1 cellular context compared by ENCODE assay signal in the genomic region with DNA sequence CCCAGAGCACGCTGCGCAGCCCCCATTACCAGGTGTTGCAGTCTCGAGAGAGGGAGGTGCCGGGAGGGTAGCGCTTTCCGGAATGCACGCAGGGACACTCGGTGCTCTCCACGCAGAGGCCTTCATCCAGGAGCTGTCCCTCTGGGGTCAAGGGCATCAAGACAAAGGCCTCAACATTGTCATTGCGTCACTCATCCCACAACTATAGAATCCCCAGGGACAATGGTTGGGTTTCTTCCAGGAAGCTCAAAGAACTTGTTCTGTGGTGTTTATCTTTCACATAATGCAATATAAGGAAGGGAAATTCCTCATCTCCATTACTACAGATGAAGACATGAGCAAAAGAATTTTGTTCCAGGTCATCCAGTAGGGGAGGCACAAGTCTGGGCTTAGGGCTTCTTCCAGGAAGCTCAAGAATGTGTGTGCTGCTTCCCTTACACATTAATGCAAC.
TF ChIP-seq lines count a peak whose summit lies in the region.

No MANE protein-coding gene starts in this region.

TF ChIP-seq in HepG2, 621 proteins besides CTCF, POLR2A, EP300 and RAD21 (continues in another document):
- TF ChIP-seq, protein P1, sequence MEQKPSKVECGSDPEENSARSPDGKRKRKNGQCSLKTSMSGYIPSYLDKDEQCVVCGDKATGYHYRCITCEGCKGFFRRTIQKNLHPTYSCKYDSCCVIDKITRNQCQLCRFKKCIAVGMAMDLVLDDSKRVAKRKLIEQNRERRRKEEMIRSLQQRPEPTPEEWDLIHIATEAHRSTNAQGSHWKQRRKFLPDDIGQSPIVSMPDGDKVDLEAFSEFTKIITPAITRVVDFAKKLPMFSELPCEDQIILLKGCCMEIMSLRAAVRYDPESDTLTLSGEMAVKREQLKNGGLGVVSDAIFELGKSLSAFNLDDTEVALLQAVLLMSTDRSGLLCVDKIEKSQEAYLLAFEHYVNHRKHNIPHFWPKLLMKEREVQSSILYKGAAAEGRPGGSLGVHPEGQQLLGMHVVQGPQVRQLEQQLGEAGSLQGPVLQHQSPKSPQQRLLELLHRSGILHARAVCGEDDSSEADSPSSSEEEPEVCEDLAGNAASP (CRISPR knock-in tag; IDR thresholded peaks at IDR 0.05; ENCODE audit: borderline replicate concordance), result peak; percentile 69; the same call in 1 of the 2 replicates
- TF ChIP-seq, protein P2, sequence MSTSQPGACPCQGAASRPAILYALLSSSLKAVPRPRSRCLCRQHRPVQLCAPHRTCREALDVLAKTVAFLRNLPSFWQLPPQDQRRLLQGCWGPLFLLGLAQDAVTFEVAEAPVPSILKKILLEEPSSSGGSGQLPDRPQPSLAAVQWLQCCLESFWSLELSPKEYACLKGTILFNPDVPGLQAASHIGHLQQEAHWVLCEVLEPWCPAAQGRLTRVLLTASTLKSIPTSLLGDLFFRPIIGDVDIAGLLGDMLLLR (CRISPR knock-in tag; IDR thresholded peaks at IDR 0.05), result no peak
- TF ChIP-seq ZNF644 (CRISPR knock-in tag; IDR thresholded peaks at IDR 0.05; ENCODE audit: low read depth) (peak; percentile 43; the same call in 1 of the 2 replicates), NR2F6 (IDR thresholded peaks at IDR 0.05) (peak; percentile 77), NR2F6 (CRISPR knock-in tag; IDR thresholded peaks at IDR 0.05) (peak; percentile 75), CHD4 (IDR thresholded peaks at IDR 0.05; ENCODE audit: borderline replicate concordance, low read length) (no peak), PHF8 (CRISPR knock-in tag; IDR thresholded peaks at IDR 0.05) (no peak), MED13 (CRISPR knock-in tag; IDR thresholded peaks at IDR 0.05) (no peak), FOXA3 (CRISPR knock-in tag; IDR thresholded peaks at IDR 0.05) (peak; percentile 60; the same call in 1 of the 2 replicates), NCOA2 (CRISPR knock-in tag; IDR thresholded peaks at IDR 0.05) (peak; percentile 67; the same call in 1 of the 2 replicates), RXRA (CRISPR knock-in tag; IDR thresholded peaks at IDR 0.05) (peak; percentile 78; the same call in 1 of the 2 replicates), ELF3 (CRISPR knock-in tag; IDR thresholded peaks at IDR 0.05) (0 out of 2 replicates have a peak, but pooled peaks have one; percentile 22), ZNF282 (IDR thresholded peaks at IDR 0.05; ENCODE audit: partially characterized antibody) (no peak), REL (CRISPR knock-in tag; conservative IDR thresholded peaks at IDR 0.05) (no peak), FOSL2 (CRISPR knock-in tag; IDR thresholded peaks at IDR 0.05) (peak; percentile 40; the same call in 1 of the 2 replicates), FOXP1 (IDR thresholded peaks at IDR 0.05) (no peak), FOXP1 (CRISPR knock-in tag; IDR thresholded peaks at IDR 0.05) (0 out of 2 replicates have a peak, but pooled peaks have one; percentile 24), SMARCE1 (IDR thresholded peaks at IDR 0.05; ENCODE audit: borderline replicate concordance) (no peak), ZNF337 (CRISPR knock-in tag; IDR thresholded peaks at IDR 0.05; ENCODE audit: borderline replicate concordance, low read depth) (no peak), ZNF556 (CRISPR knock-in tag; IDR thresholded peaks at IDR 0.05; ENCODE audit: borderline replicate concordance) (no peak), RARA (CRISPR knock-in tag; IDR thresholded peaks at IDR 0.05) (peak; percentile 89), HNF4A (CRISPR knock-in tag; IDR thresholded peaks at IDR 0.05) (peak; percentile 22; the same call in 1 of the 2 replicates), ZFY (CRISPR knock-in tag; IDR thresholded peaks at IDR 0.05) (no peak), TCF7 (IDR thresholded peaks at IDR 0.05; ENCODE audit: low read depth) (no peak), ATAD3A (CRISPR knock-in tag; IDR thresholded peaks at IDR 0.05) (no peak), ESRRA (CRISPR knock-in tag; IDR thresholded peaks at IDR 0.05; ENCODE audit: low read depth) (no peak), SOX5 (CRISPR knock-in tag; IDR thresholded peaks at IDR 0.05; ENCODE audit: borderline replicate concordance) (peak; percentile 97), PRMT3 (CRISPR knock-in tag; IDR thresholded peaks at IDR 0.05; ENCODE audit: borderline replicate concordance, low read depth) (no peak), EEA1 (CRISPR knock-in tag; IDR thresholded peaks at IDR 0.05; ENCODE audit: borderline replicate concordance) (no peak), ZNF264 (CRISPR knock-in tag; IDR thresholded peaks at IDR 0.05) (no peak), ZKSCAN5 (CRISPR knock-in tag; IDR thresholded peaks at IDR 0.05) (no peak), SOX13 (IDR thresholded peaks at IDR 0.05) (peak; percentile 94), SOX13 (CRISPR knock-in tag; conservative IDR thresholded peaks at IDR 0.05 in 1 of 2, IDR thresholded peaks at IDR 0.05 in 1 of 2) (peak in 1 of 2 experiments; percentile 99; a peak in 2 of 4 replicates), SMARCC2 (IDR thresholded peaks at IDR 0.05) (no peak), ZNF263 (CRISPR knock-in tag; IDR thresholded peaks at IDR 0.05) (no peak), TARDBP (CRISPR knock-in tag; IDR thresholded peaks at IDR 0.05) (0 out of 2 replicates have a peak, but pooled peaks have one; percentile 28), ZNF678 (CRISPR knock-in tag; IDR thresholded peaks at IDR 0.05) (no peak), NCOA1 (CRISPR knock-in tag; IDR thresholded peaks at IDR 0.05) (no peak), GATAD2A (CRISPR knock-in tag; IDR thresholded peaks at IDR 0.05) (peak; percentile 77; the same call in 1 of the 2 replicates), CEBPB (IDR thresholded peaks at IDR 0.05; ENCODE audit: borderline replicate concordance, low read depth, low read length) (peak; percentile 84), YY1 (IDR thresholded peaks at IDR 0.05; ENCODE audit: insufficient read depth, insufficient replicate concordance, low read depth, low read length) (no peak), SALL1 (CRISPR knock-in tag; IDR thresholded peaks at IDR 0.05) (peak; percentile 60)
- TF ChIP-seq, protein P3, sequence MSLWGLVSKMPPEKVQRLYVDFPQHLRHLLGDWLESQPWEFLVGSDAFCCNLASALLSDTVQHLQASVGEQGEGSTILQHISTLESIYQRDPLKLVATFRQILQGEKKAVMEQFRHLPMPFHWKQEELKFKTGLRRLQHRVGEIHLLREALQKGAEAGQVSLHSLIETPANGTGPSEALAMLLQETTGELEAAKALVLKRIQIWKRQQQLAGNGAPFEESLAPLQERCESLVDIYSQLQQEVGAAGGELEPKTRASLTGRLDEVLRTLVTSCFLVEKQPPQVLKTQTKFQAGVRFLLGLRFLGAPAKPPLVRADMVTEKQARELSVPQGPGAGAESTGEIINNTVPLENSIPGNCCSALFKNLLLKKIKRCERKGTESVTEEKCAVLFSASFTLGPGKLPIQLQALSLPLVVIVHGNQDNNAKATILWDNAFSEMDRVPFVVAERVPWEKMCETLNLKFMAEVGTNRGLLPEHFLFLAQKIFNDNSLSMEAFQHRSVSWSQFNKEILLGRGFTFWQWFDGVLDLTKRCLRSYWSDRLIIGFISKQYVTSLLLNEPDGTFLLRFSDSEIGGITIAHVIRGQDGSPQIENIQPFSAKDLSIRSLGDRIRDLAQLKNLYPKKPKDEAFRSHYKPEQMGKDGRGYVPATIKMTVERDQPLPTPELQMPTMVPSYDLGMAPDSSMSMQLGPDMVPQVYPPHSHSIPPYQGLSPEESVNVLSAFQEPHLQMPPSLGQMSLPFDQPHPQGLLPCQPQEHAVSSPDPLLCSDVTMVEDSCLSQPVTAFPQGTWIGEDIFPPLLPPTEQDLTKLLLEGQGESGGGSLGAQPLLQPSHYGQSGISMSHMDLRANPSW (CRISPR knock-in tag; IDR thresholded peaks at IDR 0.05; ENCODE audit: borderline replicate concordance), result no peak
- TF ChIP-seq, protein P4, sequence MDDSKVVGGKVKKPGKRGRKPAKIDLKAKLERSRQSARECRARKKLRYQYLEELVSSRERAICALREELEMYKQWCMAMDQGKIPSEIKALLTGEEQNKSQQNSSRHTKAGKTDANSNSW (CRISPR knock-in tag; IDR thresholded peaks at IDR 0.05; ENCODE audit: borderline replicate concordance), result no peak
- TF ChIP-seq, protein P5, sequence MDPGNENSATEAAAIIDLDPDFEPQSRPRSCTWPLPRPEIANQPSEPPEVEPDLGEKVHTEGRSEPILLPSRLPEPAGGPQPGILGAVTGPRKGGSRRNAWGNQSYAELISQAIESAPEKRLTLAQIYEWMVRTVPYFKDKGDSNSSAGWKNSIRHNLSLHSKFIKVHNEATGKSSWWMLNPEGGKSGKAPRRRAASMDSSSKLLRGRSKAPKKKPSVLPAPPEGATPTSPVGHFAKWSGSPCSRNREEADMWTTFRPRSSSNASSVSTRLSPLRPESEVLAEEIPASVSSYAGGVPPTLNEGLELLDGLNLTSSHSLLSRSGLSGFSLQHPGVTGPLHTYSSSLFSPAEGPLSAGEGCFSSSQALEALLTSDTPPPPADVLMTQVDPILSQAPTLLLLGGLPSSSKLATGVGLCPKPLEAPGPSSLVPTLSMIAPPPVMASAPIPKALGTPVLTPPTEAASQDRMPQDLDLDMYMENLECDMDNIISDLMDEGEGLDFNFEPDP (CRISPR knock-in tag; conservative IDR thresholded peaks at IDR 0.05), result no peak
- TF ChIP-seq, protein P6, sequence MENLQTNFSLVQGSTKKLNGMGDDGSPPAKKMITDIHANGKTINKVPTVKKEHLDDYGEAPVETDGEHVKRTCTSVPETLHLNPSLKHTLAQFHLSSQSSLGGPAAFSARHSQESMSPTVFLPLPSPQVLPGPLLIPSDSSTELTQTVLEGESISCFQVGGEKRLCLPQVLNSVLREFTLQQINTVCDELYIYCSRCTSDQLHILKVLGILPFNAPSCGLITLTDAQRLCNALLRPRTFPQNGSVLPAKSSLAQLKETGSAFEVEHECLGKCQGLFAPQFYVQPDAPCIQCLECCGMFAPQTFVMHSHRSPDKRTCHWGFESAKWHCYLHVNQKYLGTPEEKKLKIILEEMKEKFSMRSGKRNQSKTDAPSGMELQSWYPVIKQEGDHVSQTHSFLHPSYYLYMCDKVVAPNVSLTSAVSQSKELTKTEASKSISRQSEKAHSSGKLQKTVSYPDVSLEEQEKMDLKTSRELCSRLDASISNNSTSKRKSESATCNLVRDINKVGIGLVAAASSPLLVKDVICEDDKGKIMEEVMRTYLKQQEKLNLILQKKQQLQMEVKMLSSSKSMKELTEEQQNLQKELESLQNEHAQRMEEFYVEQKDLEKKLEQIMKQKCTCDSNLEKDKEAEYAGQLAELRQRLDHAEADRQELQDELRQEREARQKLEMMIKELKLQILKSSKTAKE (CRISPR knock-in tag; IDR thresholded peaks at IDR 0.05; ENCODE audit: borderline replicate concordance), result no peak
- TF ChIP-seq, protein P7, sequence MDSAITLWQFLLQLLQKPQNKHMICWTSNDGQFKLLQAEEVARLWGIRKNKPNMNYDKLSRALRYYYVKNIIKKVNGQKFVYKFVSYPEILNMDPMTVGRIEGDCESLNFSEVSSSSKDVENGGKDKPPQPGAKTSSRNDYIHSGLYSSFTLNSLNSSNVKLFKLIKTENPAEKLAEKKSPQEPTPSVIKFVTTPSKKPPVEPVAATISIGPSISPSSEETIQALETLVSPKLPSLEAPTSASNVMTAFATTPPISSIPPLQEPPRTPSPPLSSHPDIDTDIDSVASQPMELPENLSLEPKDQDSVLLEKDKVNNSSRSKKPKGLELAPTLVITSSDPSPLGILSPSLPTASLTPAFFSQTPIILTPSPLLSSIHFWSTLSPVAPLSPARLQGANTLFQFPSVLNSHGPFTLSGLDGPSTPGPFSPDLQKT (CRISPR knock-in tag; IDR thresholded peaks at IDR 0.05; ENCODE audit: borderline replicate concordance), result no peak
- TF ChIP-seq, protein P8, sequence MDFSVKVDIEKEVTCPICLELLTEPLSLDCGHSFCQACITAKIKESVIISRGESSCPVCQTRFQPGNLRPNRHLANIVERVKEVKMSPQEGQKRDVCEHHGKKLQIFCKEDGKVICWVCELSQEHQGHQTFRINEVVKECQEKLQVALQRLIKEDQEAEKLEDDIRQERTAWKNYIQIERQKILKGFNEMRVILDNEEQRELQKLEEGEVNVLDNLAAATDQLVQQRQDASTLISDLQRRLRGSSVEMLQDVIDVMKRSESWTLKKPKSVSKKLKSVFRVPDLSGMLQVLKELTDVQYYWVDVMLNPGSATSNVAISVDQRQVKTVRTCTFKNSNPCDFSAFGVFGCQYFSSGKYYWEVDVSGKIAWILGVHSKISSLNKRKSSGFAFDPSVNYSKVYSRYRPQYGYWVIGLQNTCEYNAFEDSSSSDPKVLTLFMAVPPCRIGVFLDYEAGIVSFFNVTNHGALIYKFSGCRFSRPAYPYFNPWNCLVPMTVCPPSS (IDR thresholded peaks at IDR 0.05), result no peak
- TF ChIP-seq, protein P9, sequence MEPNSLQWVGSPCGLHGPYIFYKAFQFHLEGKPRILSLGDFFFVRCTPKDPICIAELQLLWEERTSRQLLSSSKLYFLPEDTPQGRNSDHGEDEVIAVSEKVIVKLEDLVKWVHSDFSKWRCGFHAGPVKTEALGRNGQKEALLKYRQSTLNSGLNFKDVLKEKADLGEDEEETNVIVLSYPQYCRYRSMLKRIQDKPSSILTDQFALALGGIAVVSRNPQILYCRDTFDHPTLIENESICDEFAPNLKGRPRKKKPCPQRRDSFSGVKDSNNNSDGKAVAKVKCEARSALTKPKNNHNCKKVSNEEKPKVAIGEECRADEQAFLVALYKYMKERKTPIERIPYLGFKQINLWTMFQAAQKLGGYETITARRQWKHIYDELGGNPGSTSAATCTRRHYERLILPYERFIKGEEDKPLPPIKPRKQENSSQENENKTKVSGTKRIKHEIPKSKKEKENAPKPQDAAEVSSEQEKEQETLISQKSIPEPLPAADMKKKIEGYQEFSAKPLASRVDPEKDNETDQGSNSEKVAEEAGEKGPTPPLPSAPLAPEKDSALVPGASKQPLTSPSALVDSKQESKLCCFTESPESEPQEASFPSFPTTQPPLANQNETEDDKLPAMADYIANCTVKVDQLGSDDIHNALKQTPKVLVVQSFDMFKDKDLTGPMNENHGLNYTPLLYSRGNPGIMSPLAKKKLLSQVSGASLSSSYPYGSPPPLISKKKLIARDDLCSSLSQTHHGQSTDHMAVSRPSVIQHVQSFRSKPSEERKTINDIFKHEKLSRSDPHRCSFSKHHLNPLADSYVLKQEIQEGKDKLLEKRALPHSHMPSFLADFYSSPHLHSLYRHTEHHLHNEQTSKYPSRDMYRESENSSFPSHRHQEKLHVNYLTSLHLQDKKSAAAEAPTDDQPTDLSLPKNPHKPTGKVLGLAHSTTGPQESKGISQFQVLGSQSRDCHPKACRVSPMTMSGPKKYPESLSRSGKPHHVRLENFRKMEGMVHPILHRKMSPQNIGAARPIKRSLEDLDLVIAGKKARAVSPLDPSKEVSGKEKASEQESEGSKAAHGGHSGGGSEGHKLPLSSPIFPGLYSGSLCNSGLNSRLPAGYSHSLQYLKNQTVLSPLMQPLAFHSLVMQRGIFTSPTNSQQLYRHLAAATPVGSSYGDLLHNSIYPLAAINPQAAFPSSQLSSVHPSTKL (CRISPR knock-in tag; IDR thresholded peaks at IDR 0.05), result peak; percentile 82
- TF ChIP-seq, protein P10, sequence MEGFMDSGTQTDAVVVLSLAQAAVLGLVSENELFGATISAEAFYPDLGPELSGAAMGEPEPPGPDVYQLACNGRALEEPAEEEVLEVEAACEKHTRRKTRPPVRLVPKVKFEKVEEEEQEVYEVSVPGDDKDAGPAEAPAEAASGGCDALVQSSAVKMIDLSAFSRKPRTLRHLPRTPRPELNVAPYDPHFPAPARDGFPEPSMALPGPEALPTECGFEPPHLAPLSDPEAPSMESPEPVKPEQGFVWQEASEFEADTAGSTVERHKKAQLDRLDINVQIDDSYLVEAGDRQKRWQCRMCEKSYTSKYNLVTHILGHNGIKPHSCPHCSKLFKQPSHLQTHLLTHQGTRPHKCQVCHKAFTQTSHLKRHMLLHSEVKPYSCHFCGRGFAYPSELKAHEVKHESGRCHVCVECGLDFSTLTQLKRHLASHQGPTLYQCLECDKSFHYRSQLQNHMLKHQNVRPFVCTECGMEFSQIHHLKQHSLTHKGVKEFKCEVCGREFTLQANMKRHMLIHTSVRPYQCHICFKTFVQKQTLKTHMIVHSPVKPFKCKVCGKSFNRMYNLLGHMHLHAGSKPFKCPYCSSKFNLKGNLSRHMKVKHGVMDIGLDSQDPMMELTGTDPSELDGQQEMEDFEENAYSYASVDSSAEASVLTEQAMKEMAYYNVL (CRISPR knock-in tag; IDR thresholded peaks at IDR 0.05; ENCODE audit: borderline replicate concordance), result no peak
